ENCODE assay signal across 18 cellular contexts in genomic region chr3:29381595-29381994, GRCh38.
DNase-seq lines count a peak whose midpoint lies in the region; ATAC-seq and TF ChIP-seq lines count a peak whose summit lies in the region.
"Had no signal": no experiment of that assay in that cellular context is flagged by ENCODE, and none has a peak within 500 bp of the region (broad histone marks: within the 10 kb centered on the region; RNA-seq: fewer than 3 reads in every experiment).

No MANE protein-coding gene starts in this region.

- ATAC-seq in SK-N-SH treated with all-trans-retinoic acid at 6 μM for 48 hours (no peak), lower lobe of right lung (no peak), HG02678 (IDR thresholded peaks at IDR 0.05; ENCODE audit: unreplicated experiment) (no peak), GM21381 (IDR thresholded peaks at IDR 0.05; ENCODE audit: unreplicated experiment) (no peak)
- ATAC-seq in activated CD8-positive, alpha-beta T cell treated with anti-CD3 and anti-CD28 coated beads for 36 hours: no peak
- ATAC-seq: natural killer cell, PC-3 had no signal

- TF ChIP-seq CTCF in fibroblast of pulmonary artery (IDR thresholded peaks at IDR 0.05; ENCODE audit: low read length, missing control alignments) (no peak), neural crest cell (conservative IDR thresholded peaks at IDR 0.05) (no peak), lower lobe of right lung (IDR thresholded peaks at IDR 0.05) (no peak)
- TF ChIP-seq CTCF in activated CD8-positive, alpha-beta T cell treated with anti-CD3 and anti-CD28 coated beads for 36 hours (IDR thresholded peaks at IDR 0.05): no peak

- peak overlapping the region; percentile 17 for H3K27ac Mint-ChIP-seq in neural crest cell (ENCODE audit: unreplicated experiment)
- no peak overlapping the region for H3K27ac Mint-ChIP-seq in activated CD8-positive, alpha-beta T cell treated with anti-CD3 and anti-CD28 coated beads for 36 hours
- H3K27ac Mint-ChIP-seq: natural killer cell, progenitor cell of endocrine pancreas had no signal

- H3K9me3 Mint-ChIP-seq in neural crest cell: no peaks in the 10 kb centered on the region
- peaks cover 1% of the 10 kb centered on the region for H3K9me3 Mint-ChIP-seq in activated CD8-positive, alpha-beta T cell treated with anti-CD3 and anti-CD28 coated beads for 36 hours

- DNase-seq in AG20443 (ENCODE audit: low spot score) (peak; percentile 14), fibroblast of pulmonary artery (ENCODE audit: low read depth) (peak; percentile 49), neural crest cell (ENCODE audit: low read depth, low spot score) (no peak), lower lobe of right lung (no peak)
- DNase-seq in activated CD8-positive, alpha-beta T cell treated with anti-CD3 and anti-CD28 coated beads for 36 hours: no peak
- DNase-seq: ACHN; activated T-cell treated with anti-CD3 and anti-CD28 coated beads, Interleukin-2, amount 50 U/mL, for 1 hour; CD4-positive, alpha-beta memory T cell; DND-41; left lung; natural killer cell; NCI-H69; PC-3; stomach had no signal

- H3K4me3 Mint-ChIP-seq in neural crest cell: no peak overlapping the region
- H3K4me3 Mint-ChIP-seq in activated CD8-positive, alpha-beta T cell treated with anti-CD3 and anti-CD28 coated beads for 36 hours: no peak overlapping the region
- H3K4me3 Mint-ChIP-seq: CD4-positive, alpha-beta memory T cell; natural killer cell had no signal

- intact Hi-C loops in lower lobe of right lung (cut with DNase I): no loop called here
- intact Hi-C loops in activated CD8-positive, alpha-beta T cell treated with anti-CD3 and anti-CD28 coated beads for 36 hours (cut with micrococcal nuclease): no loop called here

- no peaks in the 10 kb centered on the region for H3K27me3 ChIP-seq in lower lobe of right lung (ENCODE audit: low read depth)
- H3K27me3 ChIP-seq: left lung, stomach had no signal

- POLR2A ChIA-PET in activated CD8-positive, alpha-beta T cell treated with anti-CD3 and anti-CD28 coated beads for 36 hours (lab: Charles Lee): no interaction called here

- H3K36me3 ChIP-seq in lower lobe of right lung: no peaks in the 10 kb centered on the region
- H3K36me3 ChIP-seq: left lung, stomach had no signal

- peaks cover 6% of the 10 kb centered on the region for H3K4me1 Mint-ChIP-seq in neural crest cell
- peaks cover 1% of the 10 kb centered on the region for H3K4me1 Mint-ChIP-seq in activated CD8-positive, alpha-beta T cell treated with anti-CD3 and anti-CD28 coated beads for 36 hours (ENCODE audit: low read depth)
- H3K4me1 Mint-ChIP-seq: natural killer cell had no signal

- CTCF ChIA-PET in activated CD8-positive, alpha-beta T cell treated with anti-CD3 and anti-CD28 coated beads for 36 hours (lab: Charles Lee): no interaction called here

- H3K4me1 ChIP-seq in lower lobe of right lung: peaks cover 6% of the 10 kb centered on the region
- H3K4me1 ChIP-seq: left lung, stomach had no signal

- H3K4me3 ChIP-seq in fibroblast of pulmonary artery (replicated peaks; ENCODE audit: low read depth, low read length) (no peak overlapping the region), lower lobe of right lung (no peak overlapping the region)
- H3K4me3 ChIP-seq: left lung, stomach had no signal

- H3K27me3 Mint-ChIP-seq in neural crest cell (ENCODE audit: low read depth): no peaks in the 10 kb centered on the region
- no peaks in the 10 kb centered on the region for H3K27me3 Mint-ChIP-seq in activated CD8-positive, alpha-beta T cell treated with anti-CD3 and anti-CD28 coated beads for 36 hours
- H3K27me3 Mint-ChIP-seq: CD4-positive, alpha-beta memory T cell; progenitor cell of endocrine pancreas had no signal

- H3K27ac ChIP-seq in lower lobe of right lung: no peak overlapping the region
- H3K27ac ChIP-seq: left lung had no signal

- no peaks in the 10 kb centered on the region for H3K9me3 ChIP-seq in lower lobe of right lung
- H3K9me3 ChIP-seq: left lung, stomach had no signal

- peaks cover 15% of the 10 kb centered on the region for H3K36me3 Mint-ChIP-seq in neural crest cell (ENCODE audit: low read depth)
- no peaks in the 10 kb centered on the region for H3K36me3 Mint-ChIP-seq in activated CD8-positive, alpha-beta T cell treated with anti-CD3 and anti-CD28 coated beads for 36 hours (ENCODE audit: low read depth)
- H3K36me3 Mint-ChIP-seq: CD4-positive, alpha-beta memory T cell; natural killer cell had no signal

TF ChIP-seq in SK-N-SH treated with all-trans-retinoic acid at 6 μM for 48 hours, 23 proteins besides CTCF, POLR2A, EP300 and RAD21:
- peak; percentile 72 for TF ChIP-seq ISL1 (CRISPR knock-in tag; IDR thresholded peaks at IDR 0.05)
- peak; percentile 66; the same call in 1 of the 2 replicates for TF ChIP-seq CREB5 (CRISPR knock-in tag; IDR thresholded peaks at IDR 0.05; ENCODE audit: low read depth)
- TF ChIP-seq TSHZ2 (CRISPR knock-in tag; IDR thresholded peaks at IDR 0.05): no peak

Comparison
In these comparisons a context has a peak if more than half of its experiments do, and no peak if none do; other contexts are left out.
1. DNase-seq: peak in AG20443 (single experiment) and fibroblast of pulmonary artery (single experiment); none in neural crest cell (single experiment), lower lobe of right lung (single experiment) and activated CD8-positive, alpha-beta T cell treated with anti-CD3 and anti-CD28 coated beads for 36 hours (single experiment).